In genomic region chr18:48994926-48995835, GRCh38 we compare ENCODE assay signal across 22 cellular contexts. TPM values are rescaled to one million over a fixed set of nuclear protein-coding genes. Genes with fewer than 3 reads are reported as not detected.
DNase-seq lines count a peak whose midpoint lies in the region; ATAC-seq, FAIRE-seq and TF ChIP-seq lines count a peak whose summit lies in the region.
"Had no signal": no experiment of that assay in that cellular context is flagged by ENCODE, and none has a peak within 500 bp of the region (broad histone marks: within the 10 kb centered on the region; RNA-seq: fewer than 3 reads in every experiment).

No MANE protein-coding gene starts in this region.

- no peaks in the 10 kb centered on the region for H3K9me3 ChIP-seq in heart left ventricle
- H3K9me3 ChIP-seq: BLaER1, body of pancreas, colonic mucosa, lower lobe of right lung, ovary, tibial nerve had no signal

- 93 to 97% (median 95%) methylated on average over 20 of the region's 20 CpGs for WGBS in heart left ventricle, 4 donors

- H3K36me3 ChIP-seq in heart left ventricle, result no peaks in the 10 kb centered on the region
- H3K36me3 ChIP-seq: colonic mucosa, lower lobe of right lung, ovary, tibial nerve had no signal

- no peak for TF ChIP-seq CTCF in heart left ventricle (IDR thresholded peaks at IDR 0.05)
- TF ChIP-seq CTCF in coronary artery (IDR thresholded peaks at IDR 0.05), result no peak
- no peak for TF ChIP-seq CTCF in nephron progenitor cell (IDR thresholded peaks at IDR 0.05)

- H3K4me3 Mint-ChIP-seq in nephron progenitor cell, result no peak overlapping the region
- H3K4me3 Mint-ChIP-seq: activated naive CD8-positive, alpha-beta T cell; stimulated activated naive B cell treated with anti-CD40 and anti-IgM and Interleukin-4, amounts not matched to agents 10 μg/mL and 1 μg/mL and 100 μg/mL, for 72 hours had no signal

- H3K36me3 Mint-ChIP-seq in nephron progenitor cell (ENCODE audit: low read depth), result no peaks in the 10 kb centered on the region
- H3K36me3 Mint-ChIP-seq: activated naive CD8-positive, alpha-beta T cell; stimulated activated naive B cell treated with anti-CD40 and anti-IgM and Interleukin-4, amounts not matched to agents 10 μg/mL and 1 μg/mL and 100 μg/mL, for 72 hours had no signal

- intact Hi-C loops in heart left ventricle (cut with DNase I) (no loop called here), left ventricle myocardium superior (cut with micrococcal nuclease) (no loop called here)

- peaks cover 12% of the 10 kb centered on the region for H3K27me3 Mint-ChIP-seq in nephron progenitor cell (ENCODE audit: low read depth, poor library complexity)
- H3K27me3 Mint-ChIP-seq: activated naive CD8-positive, alpha-beta T cell had no signal

- no peak for TF ChIP-seq POLR2A in heart left ventricle (IDR thresholded peaks at IDR 0.05)

- ATAC-seq in heart left ventricle (no peak), left ventricle myocardium superior (no peak)
- ATAC-seq: body of pancreas; stimulated activated naive B cell treated with anti-CD40 and anti-IgM and Interleukin-4, amounts not matched to agents 10 μg/mL and 1 μg/mL and 100 μg/mL, for 72 hours had no signal

- DNase-seq in heart left ventricle, result peak in 3 of 5 donors; percentile 19 to 33 (median 21)
- DNase-seq in left ventricle myocardium superior, result no peak
- no peak for DNase-seq in coronary artery (ENCODE audit: low spot score)
- no peak for DNase-seq in nephron progenitor cell
- no peak for DNase-seq in RCC 7860 (ENCODE audit: low spot score)
- no peak for DNase-seq in superior temporal gyrus (ENCODE audit: extremely low spot score)
- no peak for DNase-seq in COR-L47 (lab: John Stamatoyannopoulos, UW)
- DNase-seq in activated naive CD4-positive, alpha-beta T cell (lab: John Stamatoyannopoulos, UW), result no peak
- DNase-seq: colonic mucosa; hippocampal formation; NCI-H2107; NCI-H524 treated with DMSO at 0.1 percent for 48 hours; stimulated activated CD4-positive, alpha-beta T cell treated with anti-CD3 and anti-CD28 coated beads, Interleukin-2, amount 100 ng/mL, for 24 hours; stimulated activated naive B cell treated with anti-CD40 and anti-IgM and Interleukin-4, amounts not matched to agents 10 μg/mL and 1 μg/mL and 100 μg/mL, for 72 hours had no signal

- peak overlapping the region; percentile 87 for H3K27ac Mint-ChIP-seq in nephron progenitor cell
- H3K27ac Mint-ChIP-seq: activated naive CD8-positive, alpha-beta T cell; stimulated activated naive B cell treated with anti-CD40 and anti-IgM and Interleukin-4, amounts not matched to agents 10 μg/mL and 1 μg/mL and 100 μg/mL, for 72 hours had no signal

- H3K27ac ChIP-seq in heart left ventricle (peak overlapping the region in 5 of 12 donors; percentile 64 to 82 (median 73)), coronary artery (peak overlapping the region; percentile 72 to 93)
- H3K27ac ChIP-seq: BLaER1, body of pancreas, colonic mucosa, ovary had no signal

- H3K4me1 ChIP-seq in heart left ventricle, result peaks cover 3 to 73% (median 53%) of the 10 kb centered on the region in 12 donors

- H3K9me3 Mint-ChIP-seq in nephron progenitor cell, result no peaks in the 10 kb centered on the region
- H3K9me3 Mint-ChIP-seq: stimulated activated naive B cell treated with anti-CD40 and anti-IgM and Interleukin-4, amounts not matched to agents 10 μg/mL and 1 μg/mL and 100 μg/mL, for 72 hours had no signal

- no peaks in the 10 kb centered on the region for H3K27me3 ChIP-seq in heart left ventricle
- H3K27me3 ChIP-seq: BLaER1, body of pancreas, colonic mucosa, ovary, tibial nerve had no signal

- no peak for FAIRE-seq in RCC 7860 (lab: Jason Lieb, UNC)
- FAIRE-seq: GM18507, TTC549 had no signal

- peaks cover 79% of the 10 kb centered on the region for H3K4me1 Mint-ChIP-seq in nephron progenitor cell

- H3K4me3 ChIP-seq in heart left ventricle (no peak overlapping the region), coronary artery (no peak overlapping the region)
- H3K4me3 ChIP-seq: BLaER1, body of pancreas, colonic mucosa, lower lobe of right lung, ovary, tibial nerve had no signal

RNA-seq across cellular contexts. Expression of gene SMAD7, which starts 44.4 kb away (rescaled TPM):
- 10 to 100 TPM; 16.3 to 32.0 (median 19.9) TPM for total RNA-seq in heart left ventricle
- polyA plus RNA-seq in heart left ventricle, result 10 to 100 TPM in 1 of 2 donors, 1 to 10 TPM in 1; 9.1 to 21.2 TPM
- 13.8 TPM for total RNA-seq in left ventricle myocardium superior

Comparison
In these comparisons a context has a peak if more than half of its experiments do, and no peak if none do; other contexts are left out.
1. DNase-seq: peak in heart left ventricle (3 of 5); none in left ventricle myocardium superior (single experiment), coronary artery (single experiment), nephron progenitor cell (single experiment), RCC 7860 (single experiment), superior temporal gyrus (single experiment), COR-L47 (single experiment) and activated naive CD4-positive, alpha-beta T cell (0 of 4).